Comparison of ENCODE assay signal across 1 cellular context in genomic region chr5:149099920-149100319, GRCh38.
TF ChIP-seq lines count a peak whose summit lies in the region.

No MANE protein-coding gene starts in this region.

TF ChIP-seq in K562, 482 proteins besides CTCF, POLR2A, EP300 and RAD21 (continued from another document):
- no peak for TF ChIP-seq AFF1 (IDR thresholded peaks at IDR 0.05; ENCODE audit: low read depth in 1 of 2, partially characterized antibody in 2 of 2)
- TF ChIP-seq, protein P1, sequence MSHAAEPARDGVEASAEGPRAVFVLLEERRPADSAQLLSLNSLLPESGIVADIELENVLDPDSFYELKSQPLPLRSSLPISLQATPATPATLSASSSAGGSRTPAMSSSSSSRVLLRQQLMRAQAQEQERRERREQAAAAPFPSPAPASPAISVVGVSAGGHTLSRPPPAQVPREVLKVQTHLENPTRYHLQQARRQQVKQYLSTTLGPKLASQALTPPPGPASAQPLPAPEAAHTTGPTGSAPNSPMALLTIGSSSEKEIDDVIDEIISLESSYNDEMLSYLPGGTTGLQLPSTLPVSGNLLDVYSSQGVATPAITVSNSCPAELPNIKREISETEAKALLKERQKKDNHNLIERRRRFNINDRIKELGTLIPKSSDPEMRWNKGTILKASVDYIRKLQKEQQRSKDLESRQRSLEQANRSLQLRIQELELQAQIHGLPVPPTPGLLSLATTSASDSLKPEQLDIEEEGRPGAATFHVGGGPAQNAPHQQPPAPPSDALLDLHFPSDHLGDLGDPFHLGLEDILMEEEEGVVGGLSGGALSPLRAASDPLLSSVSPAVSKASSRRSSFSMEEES (CRISPR knock-in tag; IDR thresholded peaks at IDR 0.05): peak; percentile 60
- TF ChIP-seq BRD4 (IDR thresholded peaks at IDR 0.05): no peak
- TF ChIP-seq BMI1 (IDR thresholded peaks at IDR 0.05; ENCODE audit: low read length): no peak
- no peak for TF ChIP-seq JUN (IDR thresholded peaks at IDR 0.05; ENCODE audit: borderline replicate concordance, low read depth, low read length)
- TF ChIP-seq JUN (CRISPR knock-in tag; IDR thresholded peaks at IDR 0.05; ENCODE audit: borderline replicate concordance): no peak
- no peak for TF ChIP-seq ZNF695 (CRISPR knock-in tag; IDR thresholded peaks at IDR 0.05)
- TF ChIP-seq BRCA1 (IDR thresholded peaks at IDR 0.05): no peak
- no peak for TF ChIP-seq BRCA1 (CRISPR knock-in tag; IDR thresholded peaks at IDR 0.05)
- TF ChIP-seq, protein P2, sequence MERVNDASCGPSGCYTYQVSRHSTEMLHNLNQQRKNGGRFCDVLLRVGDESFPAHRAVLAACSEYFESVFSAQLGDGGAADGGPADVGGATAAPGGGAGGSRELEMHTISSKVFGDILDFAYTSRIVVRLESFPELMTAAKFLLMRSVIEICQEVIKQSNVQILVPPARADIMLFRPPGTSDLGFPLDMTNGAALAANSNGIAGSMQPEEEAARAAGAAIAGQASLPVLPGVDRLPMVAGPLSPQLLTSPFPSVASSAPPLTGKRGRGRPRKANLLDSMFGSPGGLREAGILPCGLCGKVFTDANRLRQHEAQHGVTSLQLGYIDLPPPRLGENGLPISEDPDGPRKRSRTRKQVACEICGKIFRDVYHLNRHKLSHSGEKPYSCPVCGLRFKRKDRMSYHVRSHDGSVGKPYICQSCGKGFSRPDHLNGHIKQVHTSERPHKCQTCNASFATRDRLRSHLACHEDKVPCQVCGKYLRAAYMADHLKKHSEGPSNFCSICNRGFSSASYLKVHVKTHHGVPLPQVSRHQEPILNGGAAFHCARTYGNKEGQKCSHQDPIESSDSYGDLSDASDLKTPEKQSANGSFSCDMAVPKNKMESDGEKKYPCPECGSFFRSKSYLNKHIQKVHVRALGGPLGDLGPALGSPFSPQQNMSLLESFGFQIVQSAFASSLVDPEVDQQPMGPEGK (CRISPR knock-in tag; IDR thresholded peaks at IDR 0.05; ENCODE audit: borderline replicate concordance): no peak
- TF ChIP-seq ZNF133 (CRISPR knock-in tag; IDR thresholded peaks at IDR 0.05): no peak
TF ChIP-seq in K562: peak in this region for 2.
